13 cellular contexts compared by ENCODE assay signal in genomic region chr15:56207711-56208110, GRCh38. TPM values are rescaled to one million over a fixed set of nuclear protein-coding genes. Genes with fewer than 3 reads are reported as not detected.
DNase-seq lines count a peak whose midpoint lies in the region; ATAC-seq and TF ChIP-seq lines count a peak whose summit lies in the region.
"Had no signal": no experiment of that assay in that cellular context is flagged by ENCODE, and none has a peak within 500 bp of the region (broad histone marks: within the 10 kb centered on the region; RNA-seq: fewer than 3 reads in every experiment).

No MANE protein-coding gene starts in this region.

- no peak overlapping the region for H2AFZ ChIP-seq in smooth muscle cell (ENCODE audit: low read depth)

- H3K27ac ChIP-seq in smooth muscle cell (ENCODE audit: low read depth): peak overlapping the region; percentile 33

- H3K9ac ChIP-seq in smooth muscle cell (ENCODE audit: low read depth): no peak overlapping the region

- H3K9me3 ChIP-seq in smooth muscle cell (replicated peaks; ENCODE audit: low read depth): no peaks in the 10 kb centered on the region

- H3K27me3 ChIP-seq in smooth muscle cell (ENCODE audit: low read depth): no peaks in the 10 kb centered on the region

- H3K79me2 ChIP-seq in smooth muscle cell (ENCODE audit: low read depth): peaks cover 97% of the 10 kb centered on the region

- WGBS in smooth muscle cell (ENCODE audit: low lambda C conversion rate): 25% methylated on average over 1 of the region's 1 CpG

- H3K36me3 Mint-ChIP-seq in activated CD8-positive, alpha-beta memory T cell treated with anti-CD3 and anti-CD28 coated beads, Interleukin-2, amount 10 ng/mL, durations not matched to agents 7 days and 5 days: peaks cover 51% of the 10 kb centered on the region
- H3K36me3 Mint-ChIP-seq in activated T-helper 2 cell treated with anti-CD3 and anti-CD28 coated beads, Interferon-gamma antibody, Interleukin-2, Interleukin-4, amounts not matched to agents 10 μg/mL and 5 μg/mL and 100 μg/mL, durations not matched to agents 14 hours and 24 hours and 36 hours (ENCODE audit: low read depth): peaks cover 53% of the 10 kb centered on the region

- H3K27ac Mint-ChIP-seq in activated CD8-positive, alpha-beta memory T cell treated with anti-CD3 and anti-CD28 coated beads, Interleukin-2, amount 10 ng/mL, durations not matched to agents 7 days and 5 days: peak overlapping the region; percentile 24
- H3K27ac Mint-ChIP-seq in activated T-helper 2 cell treated with anti-CD3 and anti-CD28 coated beads, Interferon-gamma antibody, Interleukin-2, Interleukin-4, amounts not matched to agents 10 μg/mL and 5 μg/mL and 100 μg/mL, durations not matched to agents 14 hours and 24 hours and 36 hours: peak overlapping the region; percentile 61

- peaks cover 56% of the 10 kb centered on the region for H3K4me1 Mint-ChIP-seq in activated CD8-positive, alpha-beta memory T cell treated with anti-CD3 and anti-CD28 coated beads, Interleukin-2, amount 10 ng/mL, durations not matched to agents 7 days and 5 days
- H3K4me1 Mint-ChIP-seq in activated T-helper 2 cell treated with anti-CD3 and anti-CD28 coated beads, Interferon-gamma antibody, Interleukin-2, Interleukin-4, amounts not matched to agents 10 μg/mL and 5 μg/mL and 100 μg/mL, durations not matched to agents 14 hours and 24 hours and 36 hours (ENCODE audit: low read depth): peaks cover 74% of the 10 kb centered on the region

- H3K4me3 Mint-ChIP-seq in activated CD8-positive, alpha-beta memory T cell treated with anti-CD3 and anti-CD28 coated beads, Interleukin-2, amount 10 ng/mL, durations not matched to agents 7 days and 5 days: peak overlapping the region; percentile 2
- H3K4me3 Mint-ChIP-seq in activated T-helper 2 cell treated with anti-CD3 and anti-CD28 coated beads, Interferon-gamma antibody, Interleukin-2, Interleukin-4, amounts not matched to agents 10 μg/mL and 5 μg/mL and 100 μg/mL, durations not matched to agents 14 hours and 24 hours and 36 hours (ENCODE audit: low read depth): peak overlapping the region; percentile 49

- H3K27me3 Mint-ChIP-seq in activated CD8-positive, alpha-beta memory T cell treated with anti-CD3 and anti-CD28 coated beads, Interleukin-2, amount 10 ng/mL, durations not matched to agents 7 days and 5 days: no peaks in the 10 kb centered on the region
- no peaks in the 10 kb centered on the region for H3K27me3 Mint-ChIP-seq in activated T-helper 2 cell treated with anti-CD3 and anti-CD28 coated beads, Interferon-gamma antibody, Interleukin-2, Interleukin-4, amounts not matched to agents 10 μg/mL and 5 μg/mL and 100 μg/mL, durations not matched to agents 14 hours and 24 hours and 36 hours (ENCODE audit: low read depth)

- H3F3A ChIP-seq in smooth muscle cell (ENCODE audit: low read depth): peaks cover 3% of the 10 kb centered on the region

- peaks cover 9% of the 10 kb centered on the region for H3K9me3 Mint-ChIP-seq in activated CD8-positive, alpha-beta memory T cell treated with anti-CD3 and anti-CD28 coated beads, Interleukin-2, amount 10 ng/mL, durations not matched to agents 7 days and 5 days (ENCODE audit: low read depth)
- H3K9me3 Mint-ChIP-seq in activated T-helper 2 cell treated with anti-CD3 and anti-CD28 coated beads, Interferon-gamma antibody, Interleukin-2, Interleukin-4, amounts not matched to agents 10 μg/mL and 5 μg/mL and 100 μg/mL, durations not matched to agents 14 hours and 24 hours and 36 hours: peaks cover 40% of the 10 kb centered on the region

- H3K4me3 ChIP-seq in smooth muscle cell (no peak overlapping the region), foreskin fibroblast (ENCODE audit: low read depth in 1 of 2, low read length in 2 of 2) (no peak overlapping the region)

- intact Hi-C loops in activated T-helper 2 cell treated with anti-CD3 and anti-CD28 coated beads, Interferon-gamma antibody, Interleukin-2, Interleukin-4, amounts not matched to agents 10 μg/mL and 5 μg/mL and 100 μg/mL, durations not matched to agents 14 hours and 24 hours and 36 hours (cut with micrococcal nuclease): loop anchor here (2.0 kb wide), 1 partner anchor 33 kb away; no protein-coding TSS in a partner anchor

- H3K4me1 ChIP-seq in smooth muscle cell (ENCODE audit: low read depth): peaks cover 8% of the 10 kb centered on the region

- ATAC-seq in activated CD8-positive, alpha-beta memory T cell treated with anti-CD3 and anti-CD28 coated beads, Interleukin-2, amount 10 ng/mL, durations not matched to agents 7 days and 5 days: peak; percentile 58
- ATAC-seq in HG03460 (IDR thresholded peaks at IDR 0.05; ENCODE audit: unreplicated experiment): peak; percentile 42
- no peak for ATAC-seq in GM19324 (IDR thresholded peaks at IDR 0.05; ENCODE audit: low FRiP score, unreplicated experiment)
- no peak for ATAC-seq in GM21526 (IDR thresholded peaks at IDR 0.05; ENCODE audit: low FRiP score, unreplicated experiment)
- ATAC-seq: left cardiac atrium had no signal

- peaks cover 20% of the 10 kb centered on the region for H3K36me3 ChIP-seq in smooth muscle cell (ENCODE audit: low read depth)

- TF ChIP-seq CTCF in smooth muscle cell (IDR thresholded peaks at IDR 0.05; ENCODE audit: borderline replicate concordance, insufficient read depth, poor library complexity, severe bottlenecking) (no peak), foreskin fibroblast (IDR thresholded peaks at IDR 0.05; ENCODE audit: low read depth, low read length) (no peak)

- H4K20me1 ChIP-seq in smooth muscle cell (ENCODE audit: low read depth): peaks cover 82% of the 10 kb centered on the region

- CTCF ChIA-PET in activated CD8-positive, alpha-beta memory T cell treated with anti-CD3 and anti-CD28 coated beads, Interleukin-2, amount 10 ng/mL, durations not matched to agents 7 days and 5 days (lab: Charles Lee): interaction anchor here (1.2 kb wide), 1 partner anchor 8 kb away, joined by 5 read pairs; no protein-coding TSS in a partner anchor

- peak overlapping the region; percentile 34 for H3K4me2 ChIP-seq in smooth muscle cell

- peak; percentile 50 for DNase-seq in activated CD8-positive, alpha-beta memory T cell treated with anti-CD3 and anti-CD28 coated beads, Interleukin-2, amount 10 ng/mL, durations not matched to agents 7 days and 5 days
- no peak for DNase-seq in activated CD8-positive, alpha-beta memory T cell treated with anti-CD3 and anti-CD28 coated beads for 24 hours
- no peak for DNase-seq in activated T-helper 2 cell treated with anti-CD3 and anti-CD28 coated beads, Interferon-gamma antibody, Interleukin-2, Interleukin-4, amounts not matched to agents 10 μg/mL and 5 μg/mL and 100 μg/mL, durations not matched to agents 14 hours and 24 hours and 36 hours (ENCODE audit: low spot score)
- DNase-seq in smooth muscle cell (lab: John Stamatoyannopoulos, UW; ENCODE audit: unreplicated experiment) (no peak), foreskin fibroblast (no peak)
- DNase-seq: ACHN; activated CD4-positive, alpha-beta T cell treated with anti-CD3 and anti-CD28 coated beads, Interleukin-2, amount 50 U/mL, for 48 hours; anterior cingulate cortex; left cardiac atrium; NCI-H187 had no signal

RNA-seq across cellular contexts. Expression of gene RFX7, which starts 36.0 kb away (rescaled TPM):
- 10 to 100 TPM; 44.1 to 58.9 TPM for total RNA-seq in activated CD8-positive, alpha-beta memory T cell treated with anti-CD3 and anti-CD28 coated beads, Interleukin-2, amount 10 ng/mL, durations not matched to agents 7 days and 5 days
- 36.6 and 37.7 TPM in 2 replicates for total RNA-seq in activated T-helper 2 cell treated with anti-CD3 and anti-CD28 coated beads, Interferon-gamma antibody, Interleukin-2, Interleukin-4, amounts not matched to agents 10 μg/mL and 5 μg/mL and 100 μg/mL, durations not matched to agents 14 hours and 24 hours and 36 hours
- 18.5 and 19.3 TPM in 2 replicates for total RNA-seq in smooth muscle cell
- polyA plus RNA-seq in smooth muscle cell: 7.7 and 8.6 TPM in 2 replicates

Comparison
In these comparisons a context has a peak if more than half of its experiments do, and no peak if none do; other contexts are left out.
1. ATAC-seq: peak in activated CD8-positive, alpha-beta memory T cell treated with anti-CD3 and anti-CD28 coated beads, Interleukin-2, amount 10 ng/mL, durations not matched to agents 7 days and 5 days (single experiment) and HG03460 (single experiment); none in GM19324 (single experiment) and GM21526 (single experiment).